1 cellular context compared by ENCODE assay signal in the genomic region with DNA sequence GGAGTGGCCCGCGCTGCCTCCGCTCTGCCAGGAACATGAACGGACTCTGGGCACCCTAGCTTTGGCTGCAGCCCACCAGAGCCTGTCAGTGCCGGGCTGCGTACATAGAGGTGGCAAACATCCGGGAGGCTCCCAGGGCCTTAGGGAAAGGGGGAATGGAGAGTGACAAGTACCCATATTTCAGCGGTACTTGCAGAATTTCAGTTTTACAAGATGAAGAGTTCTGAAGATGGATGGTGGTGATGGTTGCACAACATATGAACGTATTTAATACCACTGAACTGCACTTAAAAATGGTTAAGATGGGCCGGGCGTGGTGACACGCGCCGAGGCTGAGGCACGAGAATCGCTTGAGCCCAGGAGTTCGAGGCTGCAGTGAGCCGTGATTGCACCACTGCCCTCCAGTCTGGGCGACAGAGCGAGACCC.
TF ChIP-seq lines count a peak whose summit lies in the region.

No MANE protein-coding gene starts in this region.

TF ChIP-seq in GM23338, 12 proteins besides CTCF, POLR2A, EP300 and RAD21 (continued from another document):
- TF ChIP-seq ZNF462 (CRISPR knock-in tag; IDR thresholded peaks at IDR 0.05) (no peak), STAT1 (IDR thresholded peaks at IDR 0.05; ENCODE audit: unreplicated experiment) (no peak), POLR2AphosphoS5 (IDR thresholded peaks at IDR 0.05; ENCODE audit: low read depth) (no peak; the same call in 1 of the 2 replicates)
